ENCODE assay signal across 9 cellular contexts in the genomic region with DNA sequence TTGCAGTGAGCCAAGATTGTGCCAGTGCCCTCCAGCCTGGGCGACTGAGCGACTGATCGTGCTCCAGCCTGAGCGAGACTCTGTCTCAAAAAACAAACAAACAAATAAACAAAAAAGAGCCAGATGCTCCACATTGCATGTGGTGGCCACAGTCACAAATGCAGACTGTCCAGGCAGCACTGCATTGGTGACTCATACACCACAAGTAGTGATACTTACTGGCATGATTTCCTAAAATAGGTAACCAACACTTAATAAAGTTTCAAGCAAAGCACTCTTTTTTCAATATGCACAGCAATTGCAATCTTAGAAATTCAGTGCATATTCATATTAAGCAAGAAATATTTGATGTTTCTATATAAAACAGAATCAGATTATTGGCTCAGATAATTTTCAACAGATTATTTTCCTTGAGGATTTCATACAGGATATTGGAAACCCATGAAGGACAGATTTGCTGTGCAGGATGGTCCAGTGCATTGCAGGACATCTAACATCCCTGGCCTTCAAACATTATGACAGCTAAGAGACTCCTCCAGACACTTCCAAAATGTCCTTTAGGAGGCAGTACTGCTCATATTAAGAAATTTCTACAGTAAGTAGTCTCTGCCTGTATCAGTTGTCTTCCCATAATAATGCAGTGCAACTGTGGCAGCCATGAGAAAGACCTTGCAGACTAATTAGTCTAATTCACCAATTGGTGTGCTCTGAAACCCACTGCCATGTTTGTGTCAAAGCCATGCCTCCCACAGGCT. TPM values are rescaled to one million over a fixed set of nuclear protein-coding genes. Genes with fewer than 3 reads are reported as not detected.
A peak's percentile ranks its signal among the peaks of the same experiment; 100 is the strongest.
DNase-seq lines count a peak whose midpoint lies in the region; ATAC-seq lines count a peak whose summit lies in the region.
"Had no signal": no experiment of that assay in that cellular context is flagged by ENCODE, and none has a peak within 500 bp of the region (broad histone marks: within the 10 kb centered on the region; RNA-seq: fewer than 3 reads in every experiment).

No MANE protein-coding gene starts in this region.

- WGBS in GM23248 (ENCODE audit: low coverage in 1 of 2, low lambda C conversion rate in 2 of 2, missing lambda C conversion rate in 2 of 2), 2 experiments, result 83 to 88% methylated on average over 4 of the region's 4 CpGs

- H3K27ac ChIP-seq in GM23248, result no peak overlapping the region

- no peak overlapping the region for H3K4me3 ChIP-seq in GM23248

- H3K4me1 ChIP-seq in GM23248 (ENCODE audit: insufficient read depth), result peaks cover 22% of the 10 kb centered on the region

- H3F3A ChIP-seq in GM23248 (ENCODE audit: insufficient read depth), result peaks cover 20% of the 10 kb centered on the region

- no peaks in the 10 kb centered on the region for H3K9me3 ChIP-seq in GM23248 (ENCODE audit: low read depth)

- H3K79me2 ChIP-seq in GM23248 (ENCODE audit: insufficient read depth), result no peaks in the 10 kb centered on the region

- DNase-seq in CD1c-positive myeloid dendritic cell (ENCODE audit: extremely low spot score) (peak; percentile 20), GM23248 (peak; percentile 70), SW480 (ENCODE audit: low spot score) (peak; percentile 35), kidney tubule cell (ENCODE audit: low spot score) (peak; percentile 52), NCI-H1436 (lab: John Stamatoyannopoulos, UW) (no peak)
- no peak for DNase-seq in effector CD4-positive, alpha-beta T cell
- DNase-seq: nephron progenitor cell had no signal

- H3K27me3 ChIP-seq in GM23248 (replicated peaks; ENCODE audit: insufficient read depth), result no peaks in the 10 kb centered on the region

- no peaks in the 10 kb centered on the region for H3K36me3 ChIP-seq in GM23248 (ENCODE audit: low read depth)

- H2AFZ ChIP-seq in GM23248, result no peak overlapping the region

- no peaks in the 10 kb centered on the region for H3K9me2 ChIP-seq in GM23248 (ENCODE audit: insufficient read depth)

- ATAC-seq in GM21423 (IDR thresholded peaks at IDR 0.05; ENCODE audit: unreplicated experiment) (no peak), HG03354 (IDR thresholded peaks at IDR 0.05; ENCODE audit: poor library complexity, severe bottlenecking, unreplicated experiment) (no peak)

- no peaks in the 10 kb centered on the region for H4K20me1 ChIP-seq in GM23248 (ENCODE audit: insufficient read depth)

- in situ Hi-C loops in GM23248 (cut with MboI), result no loop called here

- H3K9ac ChIP-seq in GM23248, result no peak overlapping the region

- no peak overlapping the region for H3K4me2 ChIP-seq in GM23248 (ENCODE audit: unreplicated experiment)

RNA-seq across cellular contexts. Expression of gene SLC1A4, which starts 10.5 kb away (rescaled TPM):
- 51.9 and 62.3 TPM in 2 replicates for total RNA-seq in GM23248 (2014; rRNA removed; shearing (Covaris generic))
- polyA plus RNA-seq in GM23248 (2016; fragmentation: Nextera tagmentation; extraction: Ambion mirVana), result 25.6 and 27.4 TPM in 2 replicates

Comparison
In these comparisons a context has a peak if more than half of its experiments do, and no peak if none do; other contexts are left out.
1. DNase-seq: peak in CD1c-positive myeloid dendritic cell (single experiment), GM23248 (single experiment), SW480 (single experiment) and kidney tubule cell (single experiment); none in effector CD4-positive, alpha-beta T cell (single experiment) and NCI-H1436 (single experiment).